Comparison of ENCODE assay signal across 9 cellular contexts in genomic region chr17:6831662-6832263, GRCh38. TPM values are rescaled to one million over a fixed set of nuclear protein-coding genes. Genes with fewer than 3 reads are reported as not detected.
DNase-seq lines count a peak whose midpoint lies in the region; ATAC-seq and TF ChIP-seq lines count a peak whose summit lies in the region.
"Had no signal": no experiment of that assay in that cellular context is flagged by ENCODE, and none has a peak within 500 bp of the region (broad histone marks: within the 10 kb centered on the region; RNA-seq: fewer than 3 reads in every experiment).

TEKT1 (minus strand) TSS chr17:6831729; CDS start chr17:6830376, 1,353 bp downstream.

- no peaks in the 10 kb centered on the region for H3K9me3 Mint-ChIP-seq in progenitor cell of endocrine pancreas (ENCODE audit: low read depth)
- H3K9me3 Mint-ChIP-seq in type B pancreatic cell: no peaks in the 10 kb centered on the region

- peaks cover 3% of the 10 kb centered on the region for H3K4me1 Mint-ChIP-seq in progenitor cell of endocrine pancreas (ENCODE audit: low read depth)
- H3K4me1 Mint-ChIP-seq in type B pancreatic cell (ENCODE audit: unreplicated experiment): no peaks in the 10 kb centered on the region

- peak within 1 kb of the TSS in 1 of 2 donors; percentile 40 for H3K4me3 ChIP-seq in right atrium auricular region

- ATAC-seq in GM19455 (IDR thresholded peaks at IDR 0.05; ENCODE audit: unreplicated experiment): no peak

- no peaks in the 10 kb centered on the region for H3K9me3 ChIP-seq in right atrium auricular region

- H3K27me3 Mint-ChIP-seq in progenitor cell of endocrine pancreas: peaks cover 50% of the 10 kb centered on the region
- peaks cover 78% of the 10 kb centered on the region for H3K27me3 Mint-ChIP-seq in type B pancreatic cell

- H3K4me3 Mint-ChIP-seq in progenitor cell of endocrine pancreas (ENCODE audit: low read depth) (peak within 1 kb of the TSS; percentile 81), type B pancreatic cell (peak within 1 kb of the TSS; percentile 87)

- H3K27ac Mint-ChIP-seq in progenitor cell of endocrine pancreas (no peak within 1 kb of the TSS), type B pancreatic cell (peak within 1 kb of the TSS; percentile 55)

- peaks cover 0 to 11% of the 10 kb centered on the region in 2 donors for H3K4me1 ChIP-seq in right atrium auricular region

- H3K27me3 ChIP-seq in right atrium auricular region: no peaks in the 10 kb centered on the region

- DNase-seq in SIG-M5 treated with dmso at 0.1 percent for 504 hours (lab: John Stamatoyannopoulos, UW; ENCODE audit: unreplicated experiment) (peak; percentile 9), SIG-M5 (lab: John Stamatoyannopoulos, UW) (no peak), SKM-1 (lab: John Stamatoyannopoulos, UW; ENCODE audit: unreplicated experiment) (peak; percentile 4), anterior cingulate cortex (lab: John Stamatoyannopoulos, UW) (peak in 54 of 58 donors; percentile 7 to 88 (median 54)), right atrium auricular region (ENCODE audit: low spot score) (peak; percentile 74), progenitor cell of endocrine pancreas (ENCODE audit: low spot score, unreplicated experiment) (peak; percentile 70), type B pancreatic cell (ENCODE audit: extremely low spot score, unreplicated experiment) (peak; percentile 79)
- DNase-seq: DND-41 had no signal

- H3K36me3 Mint-ChIP-seq in progenitor cell of endocrine pancreas (ENCODE audit: insufficient read depth): no peaks in the 10 kb centered on the region
- H3K36me3 Mint-ChIP-seq in type B pancreatic cell: no peaks in the 10 kb centered on the region

- no peak for TF ChIP-seq CTCF in right atrium auricular region (IDR thresholded peaks at IDR 0.05)
- TF ChIP-seq CTCF in progenitor cell of endocrine pancreas (IDR thresholded peaks at IDR 0.05; ENCODE audit: unreplicated experiment): no peak
- no peak for TF ChIP-seq CTCF in type B pancreatic cell (conservative IDR thresholded peaks at IDR 0.05)

- no peaks in the 10 kb centered on the region for H3K36me3 ChIP-seq in right atrium auricular region

- no peak within 1 kb of the TSS for H3K27ac ChIP-seq in right atrium auricular region

RNA-seq across cellular contexts. Expression of gene TEKT1, which starts in this region (rescaled TPM):
- not detected for total RNA-seq in right atrium auricular region
- total RNA-seq in progenitor cell of endocrine pancreas: not detected in 2 replicates
- 0.24 and 1.6 TPM in 2 replicates for total RNA-seq in type B pancreatic cell (ENCODE audit: low replicate concordance)

Comparison
In these comparisons a context has a peak if more than half of its experiments do, and no peak if none do; other contexts are left out.
1. Peak in DNase-seq in right atrium auricular region; RNA of the gene not detected or under 1 TPM.
2. Peak in DNase-seq in progenitor cell of endocrine pancreas; RNA of the gene not detected or under 1 TPM.